ENCODE assay signal across 17 cellular contexts in the genomic region with DNA sequence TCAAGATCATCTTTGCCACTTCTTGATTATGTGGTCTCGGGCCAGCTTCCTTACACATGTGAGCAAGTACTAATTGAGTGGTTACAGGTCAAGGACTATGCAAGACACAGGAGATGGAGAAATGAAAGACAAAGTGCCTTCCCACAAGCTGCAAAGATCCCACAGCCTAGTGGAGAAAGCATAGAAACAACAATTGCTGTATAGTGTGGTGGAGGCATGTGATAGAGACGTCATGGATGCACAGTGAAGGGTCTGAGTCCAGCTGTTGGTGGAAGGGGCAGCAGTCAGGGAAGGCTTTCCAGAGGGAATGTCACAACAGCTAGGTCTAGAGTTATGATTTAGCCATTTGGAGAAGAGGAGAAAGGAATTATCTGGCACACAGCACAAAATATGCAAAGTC.
A peak's percentile ranks its signal among the peaks of the same experiment; 100 is the strongest.
DNase-seq lines count a peak whose midpoint lies in the region; FAIRE-seq lines count a peak whose summit lies in the region.
"Had no signal": no experiment of that assay in that cellular context is flagged by ENCODE, and none has a peak within 500 bp of the region (broad histone marks: within the 10 kb centered on the region; RNA-seq: fewer than 3 reads in every experiment).

No MANE protein-coding gene starts in this region.

- FAIRE-seq in urothelium cell line (lab: Jason Lieb, UNC): peak; percentile 5
- FAIRE-seq: D721Med, GM12878, GM19239, H1 had no signal

- no CpG with 5 or more reads among the region's 2 CpGs for WGBS in trophoblast cell (ENCODE audit: extremely low coverage, insufficient coverage, insufficient read length)
- no CpG with 5 or more reads among the region's 2 CpGs for WGBS in mesendoderm (ENCODE audit: extremely low coverage, insufficient coverage, low lambda C conversion rate)

- H3K9ac ChIP-seq in trophoblast cell (ENCODE audit: low read length): no peak overlapping the region
- H3K9ac ChIP-seq in mesendoderm (ENCODE audit: low read length): no peak overlapping the region
- H3K9ac ChIP-seq: GM23248 had no signal

- in situ Hi-C loops in SK-MEL-5 (cut with HindIII; ENCODE audit: low pct_unique_long_range_greater_than_20kb, low sequenced_read_pairs): no loop called here

- H3K4me2 ChIP-seq in trophoblast cell (ENCODE audit: low read length) (no peak overlapping the region), mesendoderm (ENCODE audit: low read length) (no peak overlapping the region)

- no peak overlapping the region for H2BK5ac ChIP-seq in trophoblast cell (ENCODE audit: low read depth, low read length, poor library complexity)
- no peak overlapping the region for H2BK5ac ChIP-seq in mesendoderm (ENCODE audit: low read length)

- H3K79me1 ChIP-seq in trophoblast cell (ENCODE audit: low read length) (no peaks in the 10 kb centered on the region), mesendoderm (ENCODE audit: low read length) (no peaks in the 10 kb centered on the region)

- H3K36me3 ChIP-seq in trophoblast cell (ENCODE audit: control insufficient read depth in 1 of 2, insufficient read depth in 2 of 2, low read length in 2 of 2): no peaks in the 10 kb centered on the region
- no peaks in the 10 kb centered on the region for H3K36me3 ChIP-seq in mesendoderm (ENCODE audit: control insufficient read depth, insufficient read depth, low read length)

- H3K56ac ChIP-seq in mesendoderm (ENCODE audit: low read length): no peak overlapping the region

- no peak overlapping the region for H2AFZ ChIP-seq in trophoblast cell (ENCODE audit: insufficient read depth, low read length, poor library complexity)
- H2AFZ ChIP-seq: GM23248 had no signal

- H3K79me2 ChIP-seq in trophoblast cell (ENCODE audit: control insufficient read depth, insufficient read depth, low read length, poor library complexity) (no peaks in the 10 kb centered on the region), mesendoderm (ENCODE audit: control insufficient read depth, insufficient read depth, low read length) (no peaks in the 10 kb centered on the region)

- no peak overlapping the region for H4K5ac ChIP-seq in mesendoderm (ENCODE audit: low read length)

- H3K27ac ChIP-seq in trophoblast cell (ENCODE audit: low read depth, low read length) (no peak overlapping the region), mesendoderm (ENCODE audit: low read depth, low read length) (no peak overlapping the region)
- H3K27ac ChIP-seq: GM23248 had no signal

- H4K91ac ChIP-seq in trophoblast cell (ENCODE audit: low read depth, low read length): no peak overlapping the region

- no peaks in the 10 kb centered on the region for H3K9me3 ChIP-seq in trophoblast cell (ENCODE audit: insufficient read depth, low read depth, low read length)

- H4K8ac ChIP-seq in trophoblast cell (ENCODE audit: low read depth, low read length) (no peak overlapping the region), mesendoderm (ENCODE audit: low read depth, low read length) (no peak overlapping the region)

- no peak overlapping the region for H4K12ac ChIP-seq in trophoblast cell (ENCODE audit: low read depth, low read length)

- H2BK12ac ChIP-seq in trophoblast cell (ENCODE audit: low read length): no peak overlapping the region

- no peak overlapping the region for H2AK5ac ChIP-seq in trophoblast cell (ENCODE audit: low read length)
- no peak overlapping the region for H2AK5ac ChIP-seq in mesendoderm (ENCODE audit: low read length)

- H3K4me1 ChIP-seq in trophoblast cell (ENCODE audit: control insufficient read depth in 1 of 2, insufficient read depth in 2 of 2, low read length in 2 of 2) (peaks cover 0 to 9% of the 10 kb centered on the region in 2 experiments), mesendoderm (ENCODE audit: control insufficient read depth, low read depth, low read length) (no peaks in the 10 kb centered on the region)

- DNase-seq in SK-MEL-5 (ENCODE audit: low read depth, low spot score): peak; percentile 56
- DNase-seq in trophoblast cell: no peak
- DNase-seq in urothelium cell line (ENCODE audit: low spot score): no peak
- no peak for DNase-seq in HCEC 1CT
- no peak for DNase-seq in posterior cingulate gyrus
- DNase-seq in mesendoderm: no peak
- DNase-seq: CD4-positive, alpha-beta T cell; CD8-positive, alpha-beta memory T cell; DMS 273 treated with DMSO at 0.1 percent for 48 hours; DMS79; GDM1; H7 had no signal

- H3K4me3 ChIP-seq in trophoblast cell (ENCODE audit: low read depth, low read length) (no peak overlapping the region), mesendoderm (ENCODE audit: low read length) (no peak overlapping the region)
- H3K4me3 ChIP-seq: GM12878, GM23248 had no signal

- H3K4ac ChIP-seq in trophoblast cell (ENCODE audit: low read depth, low read length) (no peak overlapping the region), mesendoderm (ENCODE audit: low read depth, low read length) (no peak overlapping the region)

- no peak overlapping the region for H2BK15ac ChIP-seq in mesendoderm (replicated peaks; ENCODE audit: low read depth)

- H3K27me3 ChIP-seq in trophoblast cell (ENCODE audit: insufficient read depth, low read length): no peaks in the 10 kb centered on the region
- H3K27me3 ChIP-seq in mesendoderm (ENCODE audit: insufficient read depth, low read length, poor library complexity): no peaks in the 10 kb centered on the region

- no peak overlapping the region for H3K14ac ChIP-seq in trophoblast cell (ENCODE audit: low read length)

- H3K18ac ChIP-seq in trophoblast cell (ENCODE audit: low read length): no peak overlapping the region
- no peak overlapping the region for H3K18ac ChIP-seq in mesendoderm (ENCODE audit: low read length)

- H3K23ac ChIP-seq in trophoblast cell (ENCODE audit: low read length): peak overlapping the region; percentile 14
- H3K23ac ChIP-seq in mesendoderm (ENCODE audit: low read length): no peak overlapping the region

- intact Hi-C loops in posterior cingulate gyrus (cut with DNase I): no loop called here

- H2BK120ac ChIP-seq in trophoblast cell (ENCODE audit: insufficient read depth, low read length, poor library complexity) (no peak overlapping the region), mesendoderm (ENCODE audit: low read depth, low read length) (no peak overlapping the region)
